33 cellular contexts compared by ENCODE assay signal in genomic region chr15:72858205-72858604, GRCh38.
"Had no signal": no experiment of that assay in that cellular context is flagged by ENCODE, and none has a peak within 500 bp of the region (broad histone marks: within the 10 kb centered on the region; RNA-seq: fewer than 3 reads in every experiment).

No MANE protein-coding gene starts in this region.

- FAIRE-seq: astrocyte, TTC549 had no signal

- H3K36me3 ChIP-seq: adrenal gland, brain microvascular endothelial cell, breast epithelium, cardiac muscle cell had no signal

- H3K27me3 ChIP-seq: adrenal gland, body of pancreas, brain microvascular endothelial cell, breast epithelium, cardiac muscle cell had no signal

- H3K27ac ChIP-seq: adrenal gland, body of pancreas, brain microvascular endothelial cell, breast epithelium, cardiac muscle cell, VCaP had no signal

- H3K4me1 ChIP-seq: adrenal gland, body of pancreas, breast epithelium had no signal

- DNase-seq: activated B cell treated with CpG ODN at 0.5 μM for 24 hours; activated CD4-positive, alpha-beta memory T cell treated with anti-CD3 and anti-CD28 coated beads for 36 hours; activated CD4-positive, alpha-beta T cell treated with anti-CD3 and anti-CD28 coated beads for 4 hours; activated CD4-positive, alpha-beta T cell treated with anti-CD3 and anti-CD28 coated beads, Interleukin-2, amount 10 ng/mL, durations not matched to agents 24 days and 14 days; activated CD4-positive, alpha-beta T cell treated with anti-CD3 and anti-CD28 coated beads, Interleukin-2, amount 50 U/mL, for 1 hour; activated CD4-positive, alpha-beta T cell treated with anti-CD3 and anti-CD28 coated beads, Interleukin-2, amount 50 U/mL, for 4 hours; activated CD4-positive, CD25-positive, alpha-beta regulatory T cell treated with anti-CD3 and anti-CD28 coated beads, Interleukin-2, amount 50 U/mL, for 72 hours; activated CD8-positive, alpha-beta T cell treated with anti-CD3 and anti-CD28 coated beads for 36 hours; activated effector memory CD4-positive, alpha-beta T cell treated with anti-CD3 and anti-CD28 coated beads, Interleukin-2, amount 50 U/mL, for 16 hours; activated gamma-delta T cell treated with Interleukin-2 at 50 U/mL for 16 hours; activated naive CD4-positive, alpha-beta T cell; activated naive CD4-positive, alpha-beta T cell treated with anti-CD3 and anti-CD28 coated beads for 36 hours; activated naive CD4-positive, alpha-beta T cell treated with anti-CD3 and anti-CD28 coated beads, Interleukin-2, amount 50 U/mL, for 16 hours; activated naive CD8-positive, alpha-beta T cell treated with anti-CD3 and anti-CD28 coated beads for 36 hours; activated T-cell treated with anti-CD3 and anti-CD28 coated beads for 4 hours; activated T-cell treated with anti-CD3 and anti-CD28 coated beads, Interleukin-2, amount 50 U/mL, for 1 hour; activated T-cell treated with anti-CD3 and anti-CD28 coated beads, Interleukin-2, amount 50 U/mL, for 4 hours; activated T-cell treated with anti-CD3 and anti-CD28 coated beads, Interleukin-2, amount 50 U/mL, for 72 hours; adrenal gland; amniotic stem cell; aorta; body of pancreas; brain microvascular endothelial cell; cerebellar nuclear complex; SW 1271; T-helper 1 cell; T-helper 2 cell; T-helper 9 cell had no signal

- H3K4me3 ChIP-seq: adrenal gland, body of pancreas, breast epithelium, cardiac muscle cell had no signal

- H3K9me3 ChIP-seq: adrenal gland, body of pancreas, breast epithelium had no signal
